ENCODE assay signal across 8 cellular contexts in genomic region chr11:20158597-20159257, GRCh38. TPM values are rescaled to one million over a fixed set of nuclear protein-coding genes. Genes with fewer than 3 reads are reported as not detected.
A peak's percentile ranks its signal among the peaks of the same experiment; 100 is the strongest.
DNase-seq lines count a peak whose midpoint lies in the region; ATAC-seq, FAIRE-seq and TF ChIP-seq lines count a peak whose summit lies in the region.

No MANE protein-coding gene starts in this region.

- FAIRE-seq in endothelial cell of umbilical vein (lab: Jason Lieb, UNC) = peak; percentile 55

- no peak overlapping the region for H2AFZ ChIP-seq in endothelial cell of umbilical vein (ENCODE audit: low read depth, low read length)

- H3K4me1 Mint-ChIP-seq in naive B cell = peaks cover 22 to 38% (median 25%) of the 10 kb centered on the region in 3 donors

- no TSS peak for BruUV-seq in endothelial cell of umbilical vein (replicated peaks; lab: Mats Ljungman, UMichigan)

- H3K4me3 Mint-ChIP-seq in naive B cell = peak overlapping the region in 5 of 8 donors; percentile 29 to 78 (median 63)

- H3K36me3 ChIP-seq in endothelial cell of umbilical vein (ENCODE audit: control insufficient read depth in 2 of 2, extremely low read depth in 1 of 2, insufficient read depth in 2 of 2, low read length in 2 of 2) = no peaks in the 10 kb centered on the region

- peaks cover 73 to 86% (median 81%) of the 10 kb centered on the region in 3 donors for H3K27me3 Mint-ChIP-seq in naive B cell

- H3K27me3 ChIP-seq in endothelial cell of umbilical vein (ENCODE audit: control insufficient read depth in 2 of 2, insufficient read depth in 2 of 2, low read length in 2 of 2) = peaks cover 89 to 98% of the 10 kb centered on the region in 2 experiments

- no peaks in the 10 kb centered on the region for H4K20me1 ChIP-seq in endothelial cell of umbilical vein (replicated peaks; ENCODE audit: control insufficient read depth, extremely low read depth, insufficient read depth, low read length)

- ATAC-seq in naive B cell (ENCODE audit: low read depth in 2 of 2) (no peak), HG03097 (IDR thresholded peaks at IDR 0.05; ENCODE audit: low FRiP score, unreplicated experiment) (no peak), GM19351 (IDR thresholded peaks at IDR 0.05; ENCODE audit: unreplicated experiment) (no peak), HG02938 (IDR thresholded peaks at IDR 0.05; ENCODE audit: unreplicated experiment) (no peak)

- H3K4me3 ChIP-seq in endothelial cell of umbilical vein (replicated peaks in 1 of 3; ENCODE audit: insufficient read depth in 1 of 3, low read depth in 1 of 3, low read length in 3 of 3) = no peak overlapping the region

- H3K9ac ChIP-seq in endothelial cell of umbilical vein (replicated peaks; ENCODE audit: extremely low read depth, insufficient read depth, low read length) = no peak overlapping the region

- POLR2A ChIA-PET in endothelial cell of umbilical vein (lab: Charles Lee) = no interaction called here

- no peaks in the 10 kb centered on the region for H3K9me3 ChIP-seq in endothelial cell of umbilical vein (replicated peaks; ENCODE audit: control insufficient read depth, insufficient read depth, low read length)

- peak; percentile 85 for DNase-seq in GM03348 (ENCODE audit: low spot score)
- DNase-seq in NCI-H460 (ENCODE audit: extremely low read depth, low read depth) = peak; percentile 48
- peak; percentile 60 for DNase-seq in endothelial cell of umbilical vein (ENCODE audit: low read depth, low spot score)
- no peak for DNase-seq in naive B cell
- no peak for DNase-seq in NCI-H1417 treated with DMSO at 0.1 percent for 48 hours (lab: John Stamatoyannopoulos, UW)

- no peak overlapping the region for H3K27ac ChIP-seq in endothelial cell of umbilical vein (ENCODE audit: insufficient read depth, low read depth, low read length)

- dilution Hi-C loops in endothelial cell of umbilical vein (cut with MboI; ENCODE audit: extremely low pct_ligation_motif_present, low sequenced_read_pairs) = no loop called here

- peaks cover 4 to 59% (median 23%) of the 10 kb centered on the region in 7 donors for H3K9me3 Mint-ChIP-seq in naive B cell

- peak overlapping the region in 3 of 6 donors; percentile 81 to 95 (median 92) for H3K27ac Mint-ChIP-seq in naive B cell

- H3K9me1 ChIP-seq in endothelial cell of umbilical vein (replicated peaks; ENCODE audit: control insufficient read depth, extremely low read depth, insufficient read depth, low read length) = no peaks in the 10 kb centered on the region

- no peak for TF ChIP-seq CTCF in endothelial cell of umbilical vein (IDR thresholded peaks at IDR 0.05; ENCODE audit: extremely low read depth in 1 of 2, insufficient read depth in 1 of 2, low read depth in 1 of 2, low read length in 2 of 2)

- intact Hi-C loops in endothelial cell of umbilical vein (cut with micrococcal nuclease) = no loop called here

- no peaks in the 10 kb centered on the region for H3K79me2 ChIP-seq in endothelial cell of umbilical vein (ENCODE audit: control insufficient read depth, insufficient read depth, low read length)

- H3K4me1 ChIP-seq in endothelial cell of umbilical vein (ENCODE audit: control insufficient read depth, extremely low read depth, insufficient read depth, low read length) = peaks cover 8% of the 10 kb centered on the region

- peaks cover 7 to 35% of the 10 kb centered on the region in 2 donors for H3K36me3 Mint-ChIP-seq in naive B cell

- TF ChIP-seq POLR2A in endothelial cell of umbilical vein (IDR thresholded peaks at IDR 0.05; ENCODE audit: low read depth, low read length) = no peak

- CTCF ChIA-PET in endothelial cell of umbilical vein (lab: Charles Lee) = interaction anchor here (1.0 to 1.8 kb wide), 3 partner anchors 9 to 31 kb away, joined by 3 to 6 read pairs (median 4); no protein-coding TSS in a partner anchor

- no peak overlapping the region for H3K4me2 ChIP-seq in endothelial cell of umbilical vein (ENCODE audit: insufficient read depth, low read length)

TF ChIP-seq in endothelial cell of umbilical vein, 7 proteins besides CTCF, POLR2A, EP300 and RAD21:
- TF ChIP-seq EZH2 (IDR thresholded peaks at IDR 0.05; ENCODE audit: borderline replicate concordance, low read depth, low read length, severe bottlenecking) (peak; percentile 64), MAX (IDR thresholded peaks at IDR 0.05; ENCODE audit: insufficient read depth, insufficient read length) (no peak)

RNA-seq across cellular contexts. Expression of gene DBX1, which starts 1.5 kb away (rescaled TPM):
- total RNA-seq in NCI-H460 (2014; rRNA removed; shearing (Covaris generic)) = not detected in 2 replicates
- polyA plus RNA-seq in NCI-H460 (2014; cell fraction: nucleus; rRNA removed) = not detected in 2 replicates
- not detected in 2 replicates for total RNA-seq in endothelial cell of umbilical vein
- not detected in 2 replicates for polyA plus RNA-seq in endothelial cell of umbilical vein
- not detected in 2 replicates for polyA plus RNA-seq in endothelial cell of umbilical vein (2011; cell fraction: cytosol; rRNA removed)
- not detected in 2 replicates for polyA plus RNA-seq in endothelial cell of umbilical vein (2011; cell fraction: nucleus; rRNA removed)
- not detected in 2 replicates for polyA plus RNA-seq in endothelial cell of umbilical vein (2012)
- not detected in 2 replicates for polyA minus RNA-seq in endothelial cell of umbilical vein
- polyA minus RNA-seq in endothelial cell of umbilical vein (2011; cell fraction: cytosol; rRNA and poly(A)+ RNA removed) = not detected
- polyA minus RNA-seq in endothelial cell of umbilical vein (2011; cell fraction: nucleus; rRNA and poly(A)+ RNA removed) = not detected in 2 replicates
- polyA plus RNA-seq in naive B cell (ENCODE audit: low read depth in 6 of 6) = not detected

Comparison
In these comparisons a context has a peak if more than half of its experiments do, and no peak if none do; other contexts are left out.
1. DNase-seq: peak in GM03348 (single experiment), NCI-H460 (single experiment) and endothelial cell of umbilical vein (single experiment); none in naive B cell (single experiment) and NCI-H1417 treated with DMSO at 0.1 percent for 48 hours (single experiment).